In genomic region chr2:24076849-24077534, GRCh38 we compare ENCODE assay signal across 1 cellular context.
TF ChIP-seq lines count a peak whose summit lies in the region.

No MANE protein-coding gene starts in this region.

TF ChIP-seq in HEK293, 187 proteins besides CTCF, POLR2A, EP300 and RAD21 (continued from another document):
- peak; percentile 89 for TF ChIP-seq PATZ1 (tag by site-specific recombination; IDR thresholded peaks at IDR 0.05)
- TF ChIP-seq GLIS2 (tag by site-specific recombination; IDR thresholded peaks at IDR 0.05), result peak; percentile 92
- no peak for TF ChIP-seq ZBTB7A (tag by site-specific recombination; IDR thresholded peaks at IDR 0.05; ENCODE audit: low read depth)
- TF ChIP-seq GLIS1 (tag by site-specific recombination; IDR thresholded peaks at IDR 0.05), result peak; percentile 17; the same call in 1 of the 2 replicates
- peak; percentile 79 for TF ChIP-seq KLF9 (tag by site-specific recombination; IDR thresholded peaks at IDR 0.05; ENCODE audit: low read depth)
- peak; percentile 92 for TF ChIP-seq ZFP69B (tag by site-specific recombination; IDR thresholded peaks at IDR 0.05)
- TF ChIP-seq ZBTB1 (tag by site-specific recombination; IDR thresholded peaks at IDR 0.05), result no peak
- TF ChIP-seq ZBTB20 (tag by site-specific recombination; IDR thresholded peaks at IDR 0.05), result peak; percentile 48; the same call in 1 of the 2 replicates
